Comparison of ENCODE assay signal across 21 cellular contexts in the genomic region with DNA sequence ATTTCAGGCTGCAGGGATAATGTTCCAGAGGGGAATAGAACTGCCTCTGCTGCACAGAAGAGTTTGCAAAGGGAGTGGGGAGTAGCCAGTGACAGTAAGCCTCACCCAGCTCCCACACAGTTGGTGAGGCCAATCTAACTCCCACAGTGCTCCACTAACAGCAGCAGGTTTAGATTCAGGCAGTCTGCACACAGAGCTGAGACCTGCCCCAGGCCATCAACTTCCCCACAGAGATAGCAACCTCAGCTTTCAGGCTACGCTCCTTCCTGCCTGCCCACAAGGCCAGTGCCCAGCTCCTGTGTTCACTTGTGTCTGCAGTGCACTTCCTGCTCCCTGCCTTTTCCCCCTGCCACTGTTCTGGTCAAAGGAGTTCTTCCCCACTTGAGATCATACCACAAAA.
"Had no signal": no experiment of that assay in that cellular context is flagged by ENCODE, and none has a peak within 500 bp of the region (broad histone marks: within the 10 kb centered on the region; RNA-seq: fewer than 3 reads in every experiment).

No MANE protein-coding gene starts in this region.

- H2AFZ ChIP-seq: hepatocyte had no signal

- H3K79me2 ChIP-seq: hepatocyte had no signal

- H3K4me2 ChIP-seq: hepatocyte had no signal

- H3K4me1 ChIP-seq: breast epithelium, foreskin keratinocyte, left lung, tibial nerve, uterus had no signal

- H3K4me3 ChIP-seq: breast epithelium, coronary artery, hepatocyte, left lung, tibial nerve, uterus had no signal

- H3K36me3 Mint-ChIP-seq: activated CD8-positive, alpha-beta memory T cell treated with anti-CD3 and anti-CD28 coated beads, Interleukin-2, amount 10 ng/mL, durations not matched to agents 7 days and 5 days had no signal

- ATAC-seq: activated CD8-positive, alpha-beta memory T cell treated with anti-CD3 and anti-CD28 coated beads, Interleukin-2, amount 10 ng/mL, durations not matched to agents 7 days and 5 days; activated T-helper 17 cell treated with anti-CD3 and anti-CD28 coated beads, Interleukin-2, amount 50 U/mL, for 72 hours; foreskin keratinocyte; left lung; stimulated activated naive CD8-positive, alpha-beta T cell treated with anti-CD3 and anti-CD28 coated beads, Interleukin-15, Interleukin-2, amounts not matched to agents 100 U/mL and 50 U/mL, for 24 hours had no signal

- H3K27me3 ChIP-seq: breast epithelium, hepatocyte, left lung, tibial nerve, uterus had no signal

- H3K27ac Mint-ChIP-seq: activated CD4-positive, alpha-beta memory T cell treated with anti-CD3 and anti-CD28 coated beads, Interleukin-2, amount 10 ng/mL, durations not matched to agents 7 days and 5 days; activated CD8-positive, alpha-beta memory T cell treated with anti-CD3 and anti-CD28 coated beads, Interleukin-2, amount 10 ng/mL, durations not matched to agents 7 days and 5 days; activated T-helper 17 cell treated with anti-CD3 and anti-CD28 coated beads, Interleukin-2, amount 50 U/mL, for 72 hours; progenitor cell of endocrine pancreas had no signal

- DNase-seq: activated CD4-positive, alpha-beta memory T cell treated with anti-CD3 and anti-CD28 coated beads, Interleukin-2, amount 10 ng/mL, durations not matched to agents 7 days and 5 days; activated CD4-positive, alpha-beta T cell treated with anti-CD3 and anti-CD28 coated beads for 48 hours; activated CD4-positive, CD25-positive, alpha-beta regulatory T cell; activated CD8-positive, alpha-beta memory T cell treated with anti-CD3 and anti-CD28 coated beads, Interleukin-2, amount 10 ng/mL, durations not matched to agents 7 days and 5 days; activated naive CD4-positive, alpha-beta T cell; aorta; foreskin keratinocyte; left lung; mammary epithelial cell; stimulated activated CD4-positive, alpha-beta T cell treated with anti-CD3 and anti-CD28 coated beads, Interleukin-12 subunit alpha, Interleukin-12 subunit beta, amount 100 ng/mL, for 4 hours; stimulated activated CD4-positive, alpha-beta T cell treated with anti-CD3 and anti-CD28 coated beads, Interleukin-1b, Interleukin-23, amount 100 ng/mL, for 48 hours; stimulated activated CD8-positive, alpha-beta memory T cell treated with anti-CD3 and anti-CD28 coated beads, Interleukin-4, amount 100 ng/mL, for 48 hours; stimulated activated naive CD8-positive, alpha-beta T cell treated with anti-CD3 and anti-CD28 coated beads, Interleukin-15, Interleukin-2, amounts not matched to agents 100 U/mL and 50 U/mL, for 24 hours; substantia nigra; uterus had no signal

- H3K27ac ChIP-seq: breast epithelium, coronary artery, foreskin keratinocyte, hepatocyte, left lung, tibial nerve, uterus had no signal

- H3K36me3 ChIP-seq: breast epithelium, left lung, tibial nerve, uterus had no signal

- H3K4me3 Mint-ChIP-seq: activated CD4-positive, alpha-beta memory T cell treated with anti-CD3 and anti-CD28 coated beads, Interleukin-2, amount 10 ng/mL, durations not matched to agents 7 days and 5 days; activated CD8-positive, alpha-beta memory T cell treated with anti-CD3 and anti-CD28 coated beads, Interleukin-2, amount 10 ng/mL, durations not matched to agents 7 days and 5 days; activated T-helper 17 cell treated with anti-CD3 and anti-CD28 coated beads, Interleukin-2, amount 50 U/mL, for 72 hours had no signal

- H3K9me3 Mint-ChIP-seq: activated CD4-positive, alpha-beta memory T cell treated with anti-CD3 and anti-CD28 coated beads, Interleukin-2, amount 10 ng/mL, durations not matched to agents 7 days and 5 days; activated T-helper 17 cell treated with anti-CD3 and anti-CD28 coated beads, Interleukin-2, amount 50 U/mL, for 72 hours had no signal

- H3K4me1 Mint-ChIP-seq: activated CD4-positive, alpha-beta memory T cell treated with anti-CD3 and anti-CD28 coated beads, Interleukin-2, amount 10 ng/mL, durations not matched to agents 7 days and 5 days; activated CD8-positive, alpha-beta memory T cell treated with anti-CD3 and anti-CD28 coated beads, Interleukin-2, amount 10 ng/mL, durations not matched to agents 7 days and 5 days; activated T-helper 17 cell treated with anti-CD3 and anti-CD28 coated beads, Interleukin-2, amount 50 U/mL, for 72 hours had no signal
